In genomic region chr13:110261166-110262081, GRCh38 we compare ENCODE assay signal across 11 cellular contexts. TPM values are rescaled to one million over a fixed set of nuclear protein-coding genes. Genes with fewer than 3 reads are reported as not detected.
A peak's percentile ranks its signal among the peaks of the same experiment; 100 is the strongest.
DNase-seq lines count a peak whose midpoint lies in the region; ATAC-seq and TF ChIP-seq lines count a peak whose summit lies in the region.
"Had no signal": no experiment of that assay in that cellular context is flagged by ENCODE, and none has a peak within 500 bp of the region (broad histone marks: within the 10 kb centered on the region; RNA-seq: fewer than 3 reads in every experiment).

No MANE protein-coding gene starts in this region.

- H3K4me1 ChIP-seq in HUES48 (ENCODE audit: control insufficient read depth, insufficient read depth, low read length): peaks cover 31% of the 10 kb centered on the region
- H3K4me1 ChIP-seq in mesodermal cell (ENCODE audit: control insufficient read depth, insufficient read depth, low read length, poor library complexity, severe bottlenecking): peaks cover 54% of the 10 kb centered on the region
- H3K4me1 ChIP-seq in transverse colon: peaks cover 19 to 50% (median 32%) of the 10 kb centered on the region in 4 donors

- no peaks in the 10 kb centered on the region for H3K9me3 ChIP-seq in HUES48 (ENCODE audit: control insufficient read depth, insufficient read depth, low read length)
- no peaks in the 10 kb centered on the region for H3K9me3 ChIP-seq in mesodermal cell (ENCODE audit: control insufficient read depth, low read length)
- H3K9me3 ChIP-seq in transverse colon: no peaks in the 10 kb centered on the region

- 84% methylated on average over 17 to 19 of the region's 19 CpGs for WGBS in mesodermal cell (ENCODE audit: insufficient coverage in 2 of 2), 2 experiments
- 79% methylated on average over 19 of the region's 19 CpGs; no CpG with 5 or more reads in 1 of the 2 donors for WGBS in transverse colon (ENCODE audit: low coverage in 1 of 2), 2 donors

- H3K9ac ChIP-seq in HUES48 (ENCODE audit: low read depth, low read length): no peak overlapping the region

- H3K27me3 ChIP-seq in HUES48 (ENCODE audit: control insufficient read depth, insufficient read depth, low read length) (no peaks in the 10 kb centered on the region), transverse colon (no peaks in the 10 kb centered on the region)

- TF ChIP-seq CTCF in transverse colon (IDR thresholded peaks at IDR 0.05): no peak

- in situ Hi-C loops in transverse colon (cut with MboI; ENCODE audit: low pct_ligation_motif_present in 1 of 4, low pct_unique_long_range_greater_than_20kb in 1 of 4, low sequenced_read_pairs in 3 of 4): no loop called here

- H3K27ac ChIP-seq in HUES48 (ENCODE audit: low read depth, low read length) (peak overlapping the region; percentile 33), mesodermal cell (ENCODE audit: low read depth, low read length, severe bottlenecking) (peak overlapping the region; percentile 10), transverse colon (peak overlapping the region; percentile 57 to 70 (median 66))

- H3K4me3 ChIP-seq in HUES48 (ENCODE audit: low read depth, low read length) (no peak overlapping the region), mesodermal cell (ENCODE audit: extremely low read depth, insufficient read depth, low read length, poor library complexity, severe bottlenecking) (no peak overlapping the region), transverse colon (no peak overlapping the region)

- no peak for TF ChIP-seq POLR2A in transverse colon (IDR thresholded peaks at IDR 0.05)

- intact Hi-C loops in transverse colon (cut with DNase I; ENCODE audit: low total_unique reads): no loop called here

- DNase-seq in dermis blood vessel endothelial cell: peak; percentile 53
- no peak for DNase-seq in transverse colon
- DNase-seq in SHP77 treated with DMSO at 0.1 percent for 48 hours (lab: John Stamatoyannopoulos, UW): no peak
- no peak for DNase-seq in medulla oblongata (ENCODE audit: extremely low spot score)
- DNase-seq: erythroblast, KG1, NCI-H187 treated with DMSO at 0.1 percent for 48 hours had no signal

- TF ChIP-seq EP300 in transverse colon (IDR thresholded peaks at IDR 0.05; ENCODE audit: low read depth): no peak

- H3K36me3 ChIP-seq in HUES48 (ENCODE audit: control insufficient read depth, insufficient read depth, low read length) (no peaks in the 10 kb centered on the region), mesodermal cell (ENCODE audit: control insufficient read depth, insufficient read depth, low read length) (peaks cover 65% of the 10 kb centered on the region), transverse colon (no peaks in the 10 kb centered on the region)

- no peak for ATAC-seq in GM21619 (IDR thresholded peaks at IDR 0.05; ENCODE audit: unreplicated experiment)
- ATAC-seq: activated T-helper 17 cell treated with anti-CD3 and anti-CD28 coated beads, Interleukin-2, amount 50 U/mL, for 72 hours had no signal

RNA-seq across cellular contexts. Expression of gene COL4A1, which starts 45.5 kb away (rescaled TPM):
- total RNA-seq in dermis blood vessel endothelial cell: 1,485 and 1,882 TPM in 2 replicates
- 570 TPM for polyA plus RNA-seq in mesodermal cell (2013, experiment 1 of 2)
- 588 TPM for polyA plus RNA-seq in mesodermal cell (2013, experiment 2 of 2)
- 100 to 1,000 TPM in 2 of 4 donors, 10 to 100 TPM in 2; 46.4 to 180 (median 99.2) TPM for total RNA-seq in transverse colon
- total RNA-seq: activated T-helper 17 cell treated with anti-CD3 and anti-CD28 coated beads, Interleukin-2, amount 50 U/mL, for 72 hours had no signal

RNA-seq across cellular contexts. Expression of gene COL4A2, which starts 45.7 kb away (rescaled TPM):
- total RNA-seq in dermis blood vessel endothelial cell (1,112 and 1,320 TPM in 2 replicates), transverse colon (100 to 1,000 TPM in 2 of 4 donors, 10 to 100 TPM in 2; 75.1 to 322 (median 115) TPM)
- polyA plus RNA-seq in mesodermal cell (2013, experiment 1 of 2): 583 TPM
- polyA plus RNA-seq in mesodermal cell (2013, experiment 2 of 2): 545 TPM

Comparison
In these comparisons a context has a peak if more than half of its experiments do, and no peak if none do; other contexts are left out.
1. H3K27ac ChIP-seq: peak in every context shown above with its lines; median percentile 66 in transverse colon; 33 in HUES48; 10 in mesodermal cell.